12 cellular contexts compared by ENCODE assay signal in the genomic region with DNA sequence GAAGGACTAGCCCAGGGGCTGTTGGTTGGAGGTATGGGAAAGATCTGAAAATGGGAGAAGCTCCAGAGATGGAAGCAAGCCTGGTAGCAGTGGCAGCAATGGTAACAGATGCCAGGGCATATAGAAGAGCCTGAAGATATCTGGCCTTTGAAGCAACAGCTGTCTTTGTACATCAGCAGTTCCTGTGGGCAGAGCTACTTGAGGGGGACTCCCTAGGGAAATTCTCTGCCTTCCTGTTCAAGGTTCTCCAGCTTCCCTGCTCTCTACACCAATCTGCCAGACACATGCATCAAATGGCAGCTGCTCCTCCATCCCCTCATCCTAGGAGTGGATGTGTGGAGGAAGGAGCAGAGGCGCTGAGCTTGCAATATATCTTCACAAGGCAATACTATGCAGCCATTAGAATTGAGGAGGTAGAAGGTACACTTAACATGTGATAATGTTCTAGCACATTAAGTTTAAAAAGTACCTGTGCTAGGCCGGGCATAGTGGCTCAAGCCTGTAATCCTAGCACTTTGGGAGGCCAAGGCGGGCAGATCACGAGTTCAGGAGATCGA. TPM values are rescaled to one million over a fixed set of nuclear protein-coding genes. Genes with fewer than 3 reads are reported as not detected.
A peak's percentile ranks its signal among the peaks of the same experiment; 100 is the strongest.
DNase-seq lines count a peak whose midpoint lies in the region; ATAC-seq and TF ChIP-seq lines count a peak whose summit lies in the region.
"Had no signal": no experiment of that assay in that cellular context is flagged by ENCODE, and none has a peak within 500 bp of the region (broad histone marks: within the 10 kb centered on the region; RNA-seq: fewer than 3 reads in every experiment).

No MANE protein-coding gene starts in this region.

- H3K4me3 ChIP-seq in AG10803 (ENCODE audit: low read length) (no peak overlapping the region), SK-N-SH (ENCODE audit: low read depth in 2 of 2, low read length in 1 of 2) (no peak overlapping the region)
- H3K4me3 ChIP-seq: lung had no signal

- TF ChIP-seq RAD21 in SK-N-SH (IDR thresholded peaks at IDR 0.05; ENCODE audit: low read length), result no peak

- H3K9me3 ChIP-seq in SK-N-SH, result no peaks in the 10 kb centered on the region

- H3K27ac ChIP-seq in SK-N-SH (ENCODE audit: low read depth in 2 of 2, low read length in 1 of 2), result no peak overlapping the region

- H3K27me3 ChIP-seq in SK-N-SH (ENCODE audit: insufficient read depth), result no peaks in the 10 kb centered on the region

- H3F3A ChIP-seq in SK-N-SH (replicated peaks; ENCODE audit: insufficient read depth), result peaks cover 4% of the 10 kb centered on the region

- no peak overlapping the region for H3K9ac ChIP-seq in SK-N-SH

- H3K27ac Mint-ChIP-seq in endothelial cell (ENCODE audit: unreplicated experiment), result peak overlapping the region; percentile 52

- peaks cover 24% of the 10 kb centered on the region for H3K4me1 Mint-ChIP-seq in endothelial cell (ENCODE audit: unreplicated experiment)

- 97% methylated on average over 5 of the region's 5 CpGs for WGBS in SK-N-SH (ENCODE audit: low lambda C conversion rate)

- no peak for TF ChIP-seq EP300 in SK-N-SH (IDR thresholded peaks at IDR 0.05; ENCODE audit: borderline replicate concordance in 1 of 2, low read depth in 1 of 2, low read length in 1 of 2)

- POLR2A ChIA-PET in SK-N-SH (lab: Yijun Ruan, JAX), result no interaction called here

- H3K36me3 Mint-ChIP-seq in endothelial cell (ENCODE audit: low read depth, unreplicated experiment), result no peaks in the 10 kb centered on the region

- no peaks in the 10 kb centered on the region for H3K9me3 Mint-ChIP-seq in endothelial cell (ENCODE audit: unreplicated experiment)

- CTCF ChIA-PET in SK-N-SH (lab: Yijun Ruan, JAX), result interaction anchor here (0.6 to 1.2 kb wide), 2 partner anchors 116 to 220 kb away, joined by 3 to 4 read pairs; no protein-coding TSS in a partner anchor

- H2AFZ ChIP-seq in SK-N-SH (ENCODE audit: low read depth), result no peak overlapping the region

- ATAC-seq in HG03457 (IDR thresholded peaks at IDR 0.05; ENCODE audit: unreplicated experiment) (no peak), GM19324 (IDR thresholded peaks at IDR 0.05; ENCODE audit: low FRiP score, unreplicated experiment) (no peak)
- ATAC-seq: HCT116 had no signal

- H3K36me3 ChIP-seq in SK-N-SH (replicated peaks in 1 of 2; ENCODE audit: control insufficient read depth in 1 of 2, insufficient read depth in 2 of 2, low read length in 1 of 2), result peaks cover 12 to 15% of the 10 kb centered on the region in 2 experiments

- TF ChIP-seq CTCF in AG10803 (conservative IDR thresholded peaks at IDR 0.05; ENCODE audit: low read length) (no peak), endothelial cell (IDR thresholded peaks at IDR 0.05; ENCODE audit: unreplicated experiment) (no peak), SK-N-SH (IDR thresholded peaks at IDR 0.05) (no peak)

- no peaks in the 10 kb centered on the region for H3K9me2 ChIP-seq in SK-N-SH

- peaks cover 9% of the 10 kb centered on the region for H3K27me3 Mint-ChIP-seq in endothelial cell (ENCODE audit: unreplicated experiment)

- H4K20me1 ChIP-seq in SK-N-SH (ENCODE audit: insufficient read depth), result 0 out of 2 replicates have a peak, but pooled peaks cover 3% of the 10 kb centered on the region

- H3K4me2 ChIP-seq in SK-N-SH, result no peak overlapping the region

- no peak overlapping the region for H3K4me3 Mint-ChIP-seq in endothelial cell (ENCODE audit: unreplicated experiment)

- DNase-seq in AG10803 (ENCODE audit: low read depth) (peak; percentile 25), DMS 273 (lab: John Stamatoyannopoulos, UW; ENCODE audit: unreplicated experiment) (peak; percentile 91), NCI-H2171 treated with DMSO at 0.1 percent for 48 hours (lab: John Stamatoyannopoulos, UW) (peak; percentile 95), endothelial cell (ENCODE audit: low spot score) (no peak), SK-N-SH (no peak), cortex of kidney (lab: John Stamatoyannopoulos, UW) (no peak)
- DNase-seq: Calu3, NCI-H1694 had no signal

- peaks cover 13 to 21% of the 10 kb centered on the region in 2 experiments; a peak in 2 of 4 replicates for H3K4me1 ChIP-seq in SK-N-SH (ENCODE audit: control insufficient read depth in 1 of 2, insufficient read depth in 2 of 2, low read depth in 1 of 2, low read length in 1 of 2)

- peaks cover 56% of the 10 kb centered on the region for H3K79me2 ChIP-seq in SK-N-SH (ENCODE audit: insufficient read depth)

TF ChIP-seq in SK-N-SH, 30 proteins besides CTCF, POLR2A, EP300 and RAD21:
- TF ChIP-seq, protein P1, sequence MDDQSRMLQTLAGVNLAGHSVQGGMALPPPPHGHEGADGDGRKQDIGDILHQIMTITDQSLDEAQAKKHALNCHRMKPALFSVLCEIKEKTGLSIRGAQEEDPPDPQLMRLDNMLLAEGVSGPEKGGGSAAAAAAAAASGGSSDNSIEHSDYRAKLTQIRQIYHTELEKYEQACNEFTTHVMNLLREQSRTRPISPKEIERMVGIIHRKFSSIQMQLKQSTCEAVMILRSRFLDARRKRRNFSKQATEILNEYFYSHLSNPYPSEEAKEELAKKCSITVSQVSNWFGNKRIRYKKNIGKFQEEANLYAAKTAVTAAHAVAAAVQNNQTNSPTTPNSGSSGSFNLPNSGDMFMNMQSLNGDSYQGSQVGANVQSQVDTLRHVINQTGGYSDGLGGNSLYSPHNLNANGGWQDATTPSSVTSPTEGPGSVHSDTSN (IDR thresholded peaks at IDR 0.05), result no peak
- TF ChIP-seq, protein P2, sequence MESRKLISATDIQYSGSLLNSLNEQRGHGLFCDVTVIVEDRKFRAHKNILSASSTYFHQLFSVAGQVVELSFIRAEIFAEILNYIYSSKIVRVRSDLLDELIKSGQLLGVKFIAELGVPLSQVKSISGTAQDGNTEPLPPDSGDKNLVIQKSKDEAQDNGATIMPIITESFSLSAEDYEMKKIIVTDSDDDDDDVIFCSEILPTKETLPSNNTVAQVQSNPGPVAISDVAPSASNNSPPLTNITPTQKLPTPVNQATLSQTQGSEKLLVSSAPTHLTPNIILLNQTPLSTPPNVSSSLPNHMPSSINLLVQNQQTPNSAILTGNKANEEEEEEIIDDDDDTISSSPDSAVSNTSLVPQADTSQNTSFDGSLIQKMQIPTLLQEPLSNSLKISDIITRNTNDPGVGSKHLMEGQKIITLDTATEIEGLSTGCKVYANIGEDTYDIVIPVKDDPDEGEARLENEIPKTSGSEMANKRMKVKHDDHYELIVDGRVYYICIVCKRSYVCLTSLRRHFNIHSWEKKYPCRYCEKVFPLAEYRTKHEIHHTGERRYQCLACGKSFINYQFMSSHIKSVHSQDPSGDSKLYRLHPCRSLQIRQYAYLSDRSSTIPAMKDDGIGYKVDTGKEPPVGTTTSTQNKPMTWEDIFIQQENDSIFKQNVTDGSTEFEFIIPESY (IDR thresholded peaks at IDR 0.05; ENCODE audit: borderline replicate concordance, low read depth), result no peak
- TF ChIP-seq FOXJ3 (CRISPR knock-in tag; IDR thresholded peaks at IDR 0.05) (no peak), CHD2 (IDR thresholded peaks at IDR 0.05; ENCODE audit: low read length, partially characterized antibody) (no peak), TCF12 (IDR thresholded peaks at IDR 0.05) (no peak), SMC3 (IDR thresholded peaks at IDR 0.05; ENCODE audit: low read depth, low read length) (no peak), RFX5 (IDR thresholded peaks at IDR 0.05; ENCODE audit: low read length) (no peak), MXI1 (IDR thresholded peaks at IDR 0.05; ENCODE audit: low read depth, low read length) (no peak), NRF1 (IDR thresholded peaks at IDR 0.05; ENCODE audit: low read depth, low read length) (no peak), YY1 (IDR thresholded peaks at IDR 0.05; ENCODE audit: low read depth) (no peak), GATA2 (CRISPR knock-in tag; IDR thresholded peaks at IDR 0.05) (no peak)

RNA-seq across cellular contexts. Expression of a gene that starts 2.2 kb away (rescaled TPM):
- total RNA-seq in endothelial cell (ENCODE audit: unreplicated experiment), result 18.9 TPM
- polyA plus RNA-seq in SK-N-SH (2012; rRNA removed), result 47.4 and 61.7 TPM in 2 replicates
- 49.8 and 55.0 TPM in 2 replicates for polyA plus RNA-seq in SK-N-SH (2012; cell fraction: cytosol; rRNA removed)
- 10.9 and 21.4 TPM in 2 replicates for polyA plus RNA-seq in SK-N-SH (2012; cell fraction: nucleus; rRNA removed)

RNA-seq across cellular contexts. Expression of a gene that starts 48.8 kb away (rescaled TPM):
- 12.1 TPM for total RNA-seq in endothelial cell (ENCODE audit: unreplicated experiment)
- polyA plus RNA-seq in SK-N-SH (2012; rRNA removed), result 7.6 and 7.7 TPM in 2 replicates
- 3.8 and 4.9 TPM in 2 replicates for polyA plus RNA-seq in SK-N-SH (2012; cell fraction: cytosol; rRNA removed)
- polyA plus RNA-seq in SK-N-SH (2012; cell fraction: nucleus; rRNA removed), result 27.7 and 30.4 TPM in 2 replicates

RNA-seq across cellular contexts. Expression of a gene that starts 53.4 kb away (rescaled TPM):
- 9.1 TPM for total RNA-seq in endothelial cell (ENCODE audit: unreplicated experiment)
- polyA plus RNA-seq in SK-N-SH (2012; rRNA removed), result 0.05 and 0.15 TPM in 2 replicates
- 0.05 and 0.16 TPM in 2 replicates for polyA plus RNA-seq in SK-N-SH (2012; cell fraction: cytosol; rRNA removed)
- polyA plus RNA-seq in SK-N-SH (2012; cell fraction: nucleus; rRNA removed), result 0.14 and 0.20 TPM in 2 replicates

Comparison
In these comparisons a context has a peak if more than half of its experiments do, and no peak if none do; other contexts are left out.
1. DNase-seq: peak in AG10803 (single experiment), DMS 273 (single experiment) and NCI-H2171 treated with DMSO at 0.1 percent for 48 hours (single experiment); none in endothelial cell (single experiment), SK-N-SH (single experiment) and cortex of kidney (single experiment).